1 cellular context compared by ENCODE assay signal in genomic region chr19:10842788-10843187, GRCh38.
A peak's percentile ranks its signal among the peaks of the same experiment; 100 is the strongest.
TF ChIP-seq lines count a peak whose summit lies in the region.

No MANE protein-coding gene starts in this region.

TF ChIP-seq in K562, 482 proteins besides CTCF, POLR2A, EP300 and RAD21:
- no peak for TF ChIP-seq ZBTB5 (IDR thresholded peaks at IDR 0.05)
- TF ChIP-seq ZKSCAN3 (CRISPR knock-in tag; IDR thresholded peaks at IDR 0.05), result no peak
- no peak for TF ChIP-seq ZNF436 (CRISPR knock-in tag; IDR thresholded peaks at IDR 0.05)
- TF ChIP-seq ZNF431 (CRISPR knock-in tag; IDR thresholded peaks at IDR 0.05), result no peak
- TF ChIP-seq BCOR (IDR thresholded peaks at IDR 0.05), result no peak
- 0 out of 2 replicates have a peak, but pooled peaks have one; percentile 52 for TF ChIP-seq SPI1 (IDR thresholded peaks at IDR 0.05; ENCODE audit: borderline replicate concordance, low read depth, low read length)
- peak; percentile 35 for TF ChIP-seq ZFP36 (IDR thresholded peaks at IDR 0.05; ENCODE audit: low read depth, low read length, partially characterized antibody)
- TF ChIP-seq PKNOX1 (IDR thresholded peaks at IDR 0.05), result peak; percentile 90
- no peak for TF ChIP-seq E2F4 (CRISPR knock-in tag; IDR thresholded peaks at IDR 0.05; ENCODE audit: low read depth)
- TF ChIP-seq PTTG1 (tag; IDR thresholded peaks at IDR 0.05; ENCODE audit: low read depth), result no peak
- TF ChIP-seq CBX8 (IDR thresholded peaks at IDR 0.05; ENCODE audit: borderline replicate concordance, extremely low read depth, low read depth, low read length, poor library complexity, severe bottlenecking), result no peak
- TF ChIP-seq CEBPZ (IDR thresholded peaks at IDR 0.05; ENCODE audit: borderline replicate concordance, low read depth, low read length), result no peak
- no peak for TF ChIP-seq MTA2 (IDR thresholded peaks at IDR 0.05; ENCODE audit: low read depth)
- 0 out of 2 replicates have a peak, but pooled peaks have one; percentile 4 for TF ChIP-seq PBX2 (CRISPR knock-in tag; IDR thresholded peaks at IDR 0.05; ENCODE audit: low read depth)
- TF ChIP-seq PBX2 (tag; conservative IDR thresholded peaks at IDR 0.05; ENCODE audit: low read depth), result peak; percentile 58
